In genomic region chr20:35902545-35902941, GRCh38 we compare ENCODE assay signal across 18 cellular contexts. TPM values are rescaled to one million over a fixed set of nuclear protein-coding genes. Genes with fewer than 3 reads are reported as not detected.
DNase-seq lines count a peak whose midpoint lies in the region; ATAC-seq and TF ChIP-seq lines count a peak whose summit lies in the region.
"Had no signal": no experiment of that assay in that cellular context is flagged by ENCODE, and none has a peak within 500 bp of the region (broad histone marks: within the 10 kb centered on the region; RNA-seq: fewer than 3 reads in every experiment).

No MANE protein-coding gene starts in this region.

- DNase-seq in Caco-2 (peak; percentile 65 to 67), RWPE1 (ENCODE audit: low spot score) (peak; percentile 34), omental fat pad (ENCODE audit: low spot score) (no peak), Peyer's patch (no peak), NCI-H446 (lab: John Stamatoyannopoulos, UW) (no peak), SIG-M5 (lab: John Stamatoyannopoulos, UW) (no peak)
- no peak for DNase-seq in activated CD4-positive, CD25-positive, alpha-beta regulatory T cell (lab: John Stamatoyannopoulos, UW)
- DNase-seq: activated CD4-positive, alpha-beta T cell treated with anti-CD3 and anti-CD28 coated beads, Interleukin-2, amount 10 ng/mL, durations not matched to agents 24 days and 14 days; activated CD8-positive, alpha-beta memory T cell treated with anti-CD3 and anti-CD28 coated beads, Interleukin-2, amount 50 U/mL, for 48 hours; aorta; colonic mucosa; COR-L47; NCI-H1092; NCI-H69; ovary; stimulated activated CD4-positive, alpha-beta T cell treated with anti-CD3 and anti-CD28 coated beads, Interleukin-2, amount 100 ng/mL, for 48 hours had no signal

- H3K4me3 Mint-ChIP-seq in Caco-2 (ENCODE audit: unreplicated experiment) = no peak overlapping the region
- H3K4me3 Mint-ChIP-seq: activated CD4-positive, alpha-beta T cell treated with anti-CD3 and anti-CD28 coated beads, Interleukin-2, amount 10 ng/mL, durations not matched to agents 24 days and 14 days had no signal

- H3K9me3 ChIP-seq in Caco-2 = no peaks in the 10 kb centered on the region
- no peaks in the 10 kb centered on the region for H3K9me3 ChIP-seq in Peyer's patch
- H3K9me3 ChIP-seq: colonic mucosa, ovary had no signal

- H3K36me3 ChIP-seq in Caco-2 (ENCODE audit: control insufficient read depth, insufficient read depth, low read length) (peaks cover 3% of the 10 kb centered on the region), Peyer's patch (peaks cover 0 to 5% (median 0%) of the 10 kb centered on the region in 3 donors)
- H3K36me3 ChIP-seq: ovary had no signal

- no TSS peak for BruUV-seq in Caco-2 (replicated peaks; lab: Mats Ljungman, UMichigan)

- peaks cover 13% of the 10 kb centered on the region for H3K4me1 Mint-ChIP-seq in Caco-2 (ENCODE audit: low read depth, unreplicated experiment)

- peaks cover 61% of the 10 kb centered on the region for H3K36me3 Mint-ChIP-seq in Caco-2 (ENCODE audit: insufficient read depth, unreplicated experiment)

- H3K4me1 ChIP-seq in Caco-2 = peaks cover 13% of the 10 kb centered on the region
- H3K4me1 ChIP-seq in Peyer's patch = no peaks in the 10 kb centered on the region
- H3K4me1 ChIP-seq: colonic mucosa had no signal

- H3K27me3 Mint-ChIP-seq in Caco-2 (ENCODE audit: insufficient read depth, unreplicated experiment) = no peaks in the 10 kb centered on the region
- H3K27me3 Mint-ChIP-seq: activated CD4-positive, alpha-beta T cell treated with anti-CD3 and anti-CD28 coated beads, Interleukin-2, amount 10 ng/mL, durations not matched to agents 24 days and 14 days had no signal

- H3K27ac Mint-ChIP-seq in Caco-2 (ENCODE audit: unreplicated experiment) = no peak overlapping the region
- H3K27ac Mint-ChIP-seq: activated CD4-positive, alpha-beta T cell treated with anti-CD3 and anti-CD28 coated beads, Interleukin-2, amount 10 ng/mL, durations not matched to agents 24 days and 14 days had no signal

- POLR2A ChIA-PET in Caco-2 (lab: Charles Lee) = interaction anchor here (2.2 kb wide), 1 partner anchor 160 kb away, joined by 5 read pairs; the partner anchor contains the start of gene RBM39
- POLR2A ChIA-PET in RWPE1 (lab: Yijun Ruan, JAX; ENCODE audit: low non-redundant PET) = no interaction called here

- no peak overlapping the region for H3K4me3 ChIP-seq in Caco-2 (ENCODE audit: low read depth, low read length)
- no peak overlapping the region for H3K4me3 ChIP-seq in Peyer's patch
- H3K4me3 ChIP-seq: colonic mucosa, lung, ovary had no signal

- H3K9me3 Mint-ChIP-seq in Caco-2 (ENCODE audit: unreplicated experiment) = peaks cover 9% of the 10 kb centered on the region
- H3K9me3 Mint-ChIP-seq: activated CD4-positive, alpha-beta T cell treated with anti-CD3 and anti-CD28 coated beads, Interleukin-2, amount 10 ng/mL, durations not matched to agents 24 days and 14 days had no signal

- CTCF ChIA-PET in Caco-2 (lab: Charles Lee) = interaction anchor here (0.7 to 1.3 kb wide), 3 partner anchors 12 to 52 kb away, joined by 3 to 7 read pairs (median 4); partner anchors contain the start of gene SCAND1
- CTCF ChIA-PET in RWPE1 (lab: Yijun Ruan, JAX) = interaction anchor here (0.6 kb wide), 1 partner anchor 463 kb away, joined by 4 read pairs; no protein-coding TSS in a partner anchor

- H3K27ac ChIP-seq in RWPE1 (peak overlapping the region; percentile 36), cingulate gyrus (ENCODE audit: low read depth, low read length) (peak overlapping the region; percentile 70), Peyer's patch (no peak overlapping the region)
- H3K27ac ChIP-seq: colonic mucosa, ovary had no signal

- no peak for TF ChIP-seq POLR2A in Peyer's patch (IDR thresholded peaks at IDR 0.05)

- intact Hi-C loops in Caco-2 (cut with micrococcal nuclease; ENCODE audit: unreplicated experiment) = no loop called here

- no peaks in the 10 kb centered on the region for H3K27me3 ChIP-seq in Caco-2 (replicated peaks; ENCODE audit: control insufficient read depth, insufficient read depth, low read length)
- no peaks in the 10 kb centered on the region for H3K27me3 ChIP-seq in Peyer's patch
- H3K27me3 ChIP-seq: colonic mucosa, ovary had no signal

- no peak for TF ChIP-seq CTCF in Caco-2 (IDR thresholded peaks at IDR 0.05; ENCODE audit: insufficient read depth in 1 of 2, low read depth in 1 of 2, low read length in 1 of 2, severe bottlenecking in 1 of 2, unreplicated experiment in 1 of 2)
- no peak for TF ChIP-seq CTCF in RWPE1 (conservative IDR thresholded peaks at IDR 0.05; ENCODE audit: low read depth)
- no peak for TF ChIP-seq CTCF in omental fat pad (IDR thresholded peaks at IDR 0.05)
- no peak for TF ChIP-seq CTCF in Peyer's patch (IDR thresholded peaks at IDR 0.05)

- ATAC-seq in omental fat pad (ENCODE audit: low FRiP score) = peak; percentile 26

RNA-seq across cellular contexts. Expression of gene SCAND1, which starts 51.8 kb away (rescaled TPM):
- total RNA-seq in Caco-2 (2022) (125 and 129 TPM in 2 replicates), omental fat pad (100 to 1,000 TPM in 2 of 4 donors, 10 to 100 TPM in 2; 65.0 to 102 (median 100) TPM), Peyer's patch (100 to 1,000 TPM in 1 of 4 donors, 10 to 100 TPM in 3; 61.1 to 133 (median 83.4) TPM)

Comparison
In these comparisons a context has a peak if more than half of its experiments do, and no peak if none do; other contexts are left out.
1. DNase-seq: peak in Caco-2 (2 of 2) and RWPE1 (single experiment); none in omental fat pad (single experiment), activated CD4-positive, CD25-positive, alpha-beta regulatory T cell (0 of 4), Peyer's patch (0 of 3), NCI-H446 (0 of 2) and SIG-M5 (single experiment).
2. H3K27ac ChIP-seq: peak in RWPE1 (single experiment) and cingulate gyrus (single experiment); none in Peyer's patch (0 of 4).